Comparison of ENCODE assay signal across 8 cellular contexts in genomic region chr3:113695426-113695817, GRCh38. TPM values are rescaled to one million over a fixed set of nuclear protein-coding genes. Genes with fewer than 3 reads are reported as not detected.
A peak's percentile ranks its signal among the peaks of the same experiment; 100 is the strongest.
DNase-seq lines count a peak whose midpoint lies in the region; ATAC-seq and TF ChIP-seq lines count a peak whose summit lies in the region.

No MANE protein-coding gene starts in this region.

- H4K8ac ChIP-seq in IMR-90 (ENCODE audit: low read depth in 2 of 2, low read length in 2 of 2) = peak overlapping the region in 1 of 2 experiments; percentile 61; a peak in 2 of 4 replicates
- H4K8ac ChIP-seq in mesendoderm (ENCODE audit: low read depth, low read length) = no peak overlapping the region

- no peak overlapping the region for H2BK120ac ChIP-seq in IMR-90 (ENCODE audit: low read depth, low read length)
- no peak overlapping the region for H2BK120ac ChIP-seq in mesendoderm (ENCODE audit: low read depth, low read length)

- CTCF ChIA-PET in IMR-90 (lab: Yijun Ruan, JAX) = interaction anchor here (1.1 kb wide), 1 partner anchor 68 kb away, joined by 3 read pairs; no protein-coding TSS in a partner anchor
- CTCF ChIA-PET in mammary epithelial cell (lab: Charles Lee; ENCODE audit: low non-redundant PET) = no interaction called here

- intact Hi-C loops in IMR-90 (cut with micrococcal nuclease) (no loop called here), mammary epithelial cell (cut with micrococcal nuclease) (no loop called here), posterior vena cava (cut with DNase I) (no loop called here)

- peak overlapping the region; percentile 72; the same call in 1 of the 2 replicates for H4K91ac ChIP-seq in IMR-90 (ENCODE audit: insufficient read depth, low read depth, low read length)

- peak overlapping the region; percentile 61 to 86 (median 76) for H3K4me3 ChIP-seq in BLaER1 treated with 17β-estradiol and CSF1 and Interleukin-3, amounts not matched to agents 10 nM and 100 nM
- peak overlapping the region; percentile 95 for H3K4me3 ChIP-seq in IMR-90 (ENCODE audit: insufficient read depth, low read depth, low read length)
- H3K4me3 ChIP-seq in mammary epithelial cell (replicated peaks in 1 of 3; ENCODE audit: insufficient read depth in 1 of 3, low read depth in 2 of 3, low read length in 3 of 3) = peak overlapping the region; percentile 70 to 80 (median 75)
- H3K4me3 ChIP-seq in mesendoderm (ENCODE audit: low read length) = peak overlapping the region; percentile 51

- H3K9me3 ChIP-seq in BLaER1 treated with 17β-estradiol and CSF1 and Interleukin-3, amounts not matched to agents 10 nM and 100 nM (replicated peaks in 1 of 11) = no peaks in the 10 kb centered on the region
- H3K9me3 ChIP-seq in IMR-90 (ENCODE audit: control insufficient read depth, insufficient read depth, low read length) (no peaks in the 10 kb centered on the region), mammary epithelial cell (replicated peaks; ENCODE audit: insufficient read depth, low read length) (no peaks in the 10 kb centered on the region)

- peak overlapping the region; percentile 81 for H3K14ac ChIP-seq in IMR-90 (replicated peaks; ENCODE audit: low read depth, low read length)

- H3K79me2 ChIP-seq in mammary epithelial cell (ENCODE audit: insufficient read depth, low read length) (peaks cover 64% of the 10 kb centered on the region), mesendoderm (ENCODE audit: control insufficient read depth, insufficient read depth, low read length) (no peaks in the 10 kb centered on the region)

- TF ChIP-seq RAD21 in IMR-90 (IDR thresholded peaks at IDR 0.05; ENCODE audit: low read length) = no peak

- H3K27me3 ChIP-seq in BLaER1 treated with 17β-estradiol and CSF1 and Interleukin-3, amounts not matched to agents 10 nM and 100 nM = peaks cover 15 to 22% (median 18%) of the 10 kb centered on the region in 11 experiments
- H3K27me3 ChIP-seq in IMR-90 (ENCODE audit: control insufficient read depth, insufficient read depth, low read length) (no peaks in the 10 kb centered on the region), mammary epithelial cell (ENCODE audit: insufficient read depth, low read length) (no peaks in the 10 kb centered on the region), mesendoderm (ENCODE audit: insufficient read depth, low read length, poor library complexity) (no peaks in the 10 kb centered on the region)

- H4K5ac ChIP-seq in IMR-90 (ENCODE audit: low read depth, low read length) (no peak overlapping the region), mesendoderm (ENCODE audit: low read length) (no peak overlapping the region)

- in situ Hi-C loops in IMR-90 (cut with MboI; ENCODE audit: low sequenced_read_pairs) (no loop called here), mammary epithelial cell (cut with MboI; ENCODE audit: low sequenced_read_pairs in 2 of 2) (no loop called here)

- H2BK5ac ChIP-seq in IMR-90 (ENCODE audit: low read depth, low read length, poor library complexity, severe bottlenecking) = peak overlapping the region; percentile 98
- H2BK5ac ChIP-seq in mesendoderm (ENCODE audit: low read length) = no peak overlapping the region

- H3K23ac ChIP-seq in IMR-90 (ENCODE audit: low read depth, low read length) (peak overlapping the region; percentile 94), mesendoderm (ENCODE audit: low read length) (no peak overlapping the region)

- H2BK20ac ChIP-seq in IMR-90 (ENCODE audit: low read depth, low read length) = no peak overlapping the region

- no peak overlapping the region for H2AK5ac ChIP-seq in IMR-90 (ENCODE audit: low read depth, low read length)
- no peak overlapping the region for H2AK5ac ChIP-seq in mesendoderm (ENCODE audit: low read length)

- H3K79me1 ChIP-seq in IMR-90 (ENCODE audit: low read depth in 1 of 2, low read length in 2 of 2) = peaks cover 27 to 53% of the 10 kb centered on the region in 2 experiments
- H3K79me1 ChIP-seq in mesendoderm (ENCODE audit: low read length) = peaks cover 5% of the 10 kb centered on the region

- DNase-seq in IMR-90 = peak; percentile 56
- no peak for DNase-seq in mammary epithelial cell
- no peak for DNase-seq in mesendoderm
- no peak for DNase-seq in posterior vena cava (ENCODE audit: low spot score)
- no peak for DNase-seq in effector CD4-positive, alpha-beta T cell
- DNase-seq in activated CD4-positive, alpha-beta T cell treated with anti-CD3 and anti-CD28 coated beads, Interleukin-2, amount 50 U/mL, for 48 hours = no peak
- DNase-seq in NAMALWA (ENCODE audit: low spot score) = no peak

- peaks cover 20 to 39% (median 27%) of the 10 kb centered on the region in 10 experiments for H3K4me1 ChIP-seq in BLaER1 treated with 17β-estradiol and CSF1 and Interleukin-3, amounts not matched to agents 10 nM and 100 nM
- H3K4me1 ChIP-seq in IMR-90 (ENCODE audit: control insufficient read depth, insufficient read depth, low read length) (peaks cover 4% of the 10 kb centered on the region), mammary epithelial cell (ENCODE audit: insufficient read depth, low read length) (peaks cover 10% of the 10 kb centered on the region), mesendoderm (ENCODE audit: control insufficient read depth, low read depth, low read length) (peaks cover 7% of the 10 kb centered on the region)

- no peak overlapping the region for H2BK15ac ChIP-seq in IMR-90 (ENCODE audit: low read depth, low read length)
- H2BK15ac ChIP-seq in mesendoderm (replicated peaks; ENCODE audit: low read depth) = no peak overlapping the region

- TF ChIP-seq CTCF in IMR-90 (conservative IDR thresholded peaks at IDR 0.05; ENCODE audit: low read depth, low read length) (no peak), mammary epithelial cell (conservative IDR thresholded peaks at IDR 0.05 in 1 of 2, IDR thresholded peaks at IDR 0.05 in 1 of 2; ENCODE audit: extremely low read depth in 1 of 2, insufficient read depth in 1 of 2, low read depth in 1 of 2, low read length in 2 of 2) (no peak)

- no peak overlapping the region for H2AK9ac ChIP-seq in IMR-90 (replicated peaks; ENCODE audit: low read depth, low read length, poor library complexity)

- peak; percentile 1 for ATAC-seq in IMR-90 (ENCODE audit: low read depth)

- H3K56ac ChIP-seq in IMR-90 (ENCODE audit: extremely low read depth, insufficient read depth, low read length) = peak overlapping the region; percentile 22; the same call in 1 of the 2 replicates
- H3K56ac ChIP-seq in mesendoderm (ENCODE audit: low read length) = peak overlapping the region; percentile 94

- H3K18ac ChIP-seq in IMR-90 (ENCODE audit: low read depth, low read length) (peak overlapping the region; percentile 83; the same call in 1 of the 2 replicates), mesendoderm (ENCODE audit: low read length) (no peak overlapping the region)

- H3K36me3 ChIP-seq in BLaER1 treated with 17β-estradiol and CSF1 and Interleukin-3, amounts not matched to agents 10 nM and 100 nM = peaks cover 0 to 8% (median 0%) of the 10 kb centered on the region in 11 experiments; a peak in 3 of 22 replicates
- no peaks in the 10 kb centered on the region for H3K36me3 ChIP-seq in IMR-90 (ENCODE audit: control insufficient read depth, insufficient read depth, low read length)
- no peaks in the 10 kb centered on the region for H3K36me3 ChIP-seq in mammary epithelial cell (ENCODE audit: insufficient read depth, low read length)
- no peaks in the 10 kb centered on the region for H3K36me3 ChIP-seq in mesendoderm (ENCODE audit: control insufficient read depth, insufficient read depth, low read length)

- H2AFZ ChIP-seq in IMR-90 (replicated peaks; ENCODE audit: low read length, poor library complexity) (peak overlapping the region; percentile 92), mammary epithelial cell (ENCODE audit: low read depth, low read length) (peak overlapping the region; percentile 90)

- peaks cover 0 to 16% (median 0%) of the 10 kb centered on the region in 11 experiments; a peak in 5 of 22 replicates for H4K20me1 ChIP-seq in BLaER1 treated with 17β-estradiol and CSF1 and Interleukin-3, amounts not matched to agents 10 nM and 100 nM
- H4K20me1 ChIP-seq in IMR-90 (ENCODE audit: insufficient read depth, low read length) (no peaks in the 10 kb centered on the region), mammary epithelial cell (ENCODE audit: insufficient read depth, low read length) (no peaks in the 10 kb centered on the region)

- H3K9me1 ChIP-seq in IMR-90 (ENCODE audit: insufficient read depth, low read length) = peaks cover 3% of the 10 kb centered on the region

- POLR2A ChIA-PET in IMR-90 (lab: Charles Lee; ENCODE audit: unreplicated experiment) = interaction anchor here (0.6 kb wide), 1 partner anchor 97 kb away, joined by 4 read pairs; no protein-coding TSS in a partner anchor

- H3K9ac ChIP-seq in BLaER1 treated with 17β-estradiol and CSF1 and Interleukin-3, amounts not matched to agents 10 nM and 100 nM = peak overlapping the region; percentile 87 to 96 (median 90)
- H3K9ac ChIP-seq in IMR-90 (ENCODE audit: low read depth, low read length) (peak overlapping the region; percentile 96), mammary epithelial cell (ENCODE audit: insufficient read depth, low read length) (peak overlapping the region; percentile 81), mesendoderm (ENCODE audit: low read length) (peak overlapping the region; percentile 65)

- H3K4me2 ChIP-seq in BLaER1 treated with 17β-estradiol and CSF1 and Interleukin-3, amounts not matched to agents 10 nM and 100 nM = peak overlapping the region; percentile 64 to 93 (median 84)
- H3K4me2 ChIP-seq in IMR-90 (ENCODE audit: low read depth, low read length) = peak overlapping the region; percentile 99
- peak overlapping the region; percentile 89 for H3K4me2 ChIP-seq in mammary epithelial cell (ENCODE audit: insufficient read depth, low read depth, low read length)
- H3K4me2 ChIP-seq in mesendoderm (ENCODE audit: low read length) = peak overlapping the region; percentile 79

- dilution Hi-C loops in IMR-90 (cut with HindIII; ENCODE audit: low sequenced_read_pairs, unreplicated experiment) (no loop called here), mammary epithelial cell (cut with HindIII; ENCODE audit: low sequenced_read_pairs) (no loop called here)

- BruUV-seq in IMR-90 (replicated peaks; lab: Mats Ljungman, UMichigan) (TSS peak; percentile 60), mammary epithelial cell (replicated peaks; lab: Mats Ljungman, UMichigan) (TSS peak; percentile 39)

- 17% methylated on average over 2 of the region's 8 CpGs; no CpG with 5 or more reads in 1 of the 2 experiments for WGBS in IMR-90 (ENCODE audit: extremely low coverage in 2 of 2, insufficient read length in 1 of 2), 2 experiments
- 3% methylated on average over 7 of the region's 8 CpGs for WGBS in mammary epithelial cell (ENCODE audit: low coverage, missing lambda C conversion rate)
- no CpG with 5 or more reads among the region's 8 CpGs for WGBS in mesendoderm (ENCODE audit: extremely low coverage, insufficient coverage, low lambda C conversion rate)

- no peak for TF ChIP-seq POLR2A in IMR-90 (IDR thresholded peaks at IDR 0.05; ENCODE audit: low read depth, low read length)

- peak overlapping the region; percentile 84 to 96 (median 90); a peak in 20 of 22 replicates for H3K27ac ChIP-seq in BLaER1 treated with 17β-estradiol and CSF1 and Interleukin-3, amounts not matched to agents 10 nM and 100 nM
- peak overlapping the region; percentile 97 for H3K27ac ChIP-seq in IMR-90 (ENCODE audit: insufficient read depth, low read length)
- H3K27ac ChIP-seq in mammary epithelial cell (ENCODE audit: insufficient read depth, low read depth, low read length) = peak overlapping the region; percentile 41
- H3K27ac ChIP-seq in mesendoderm (ENCODE audit: low read depth, low read length) = no peak overlapping the region

- H3K4ac ChIP-seq in IMR-90 (ENCODE audit: low read depth, low read length) = peak overlapping the region; percentile 93; the same call in 1 of the 2 replicates
- H3K4ac ChIP-seq in mesendoderm (ENCODE audit: low read depth, low read length) = no peak overlapping the region

RNA-seq across cellular contexts. Expression of gene USF3, which starts 1.0 kb away (rescaled TPM):
- 5.2 and 6.1 TPM in 2 replicates for total RNA-seq in IMR-90 (2012; rRNA removed)
- 2.8 and 3.0 TPM in 2 replicates for polyA plus RNA-seq in IMR-90 (2012; rRNA removed)
- 0.74 and 0.76 TPM in 2 replicates for polyA plus RNA-seq in IMR-90 (2012; cell fraction: cytosol; rRNA removed)
- polyA plus RNA-seq in IMR-90 (2012; cell fraction: nucleus; rRNA removed; ENCODE audit: low replicate concordance) = 0.59 and 3.7 TPM in 2 replicates
- total RNA-seq in mammary epithelial cell = 10 to 100 TPM; 10.8 to 11.0 TPM
- polyA plus RNA-seq in mammary epithelial cell = 9.0 TPM
- polyA minus RNA-seq in mammary epithelial cell = 15.2 TPM
- polyA plus RNA-seq in mesendoderm (2013, experiment 1 of 2) = 7.8 TPM
- 7.9 TPM for polyA plus RNA-seq in mesendoderm (2013, experiment 2 of 2)
- 10 to 100 TPM; 14.1 to 14.9 TPM for total RNA-seq in posterior vena cava

RNA-seq across cellular contexts. Expression of gene NAA50, which starts 50.6 kb away (rescaled TPM):
- total RNA-seq in IMR-90 (2012; rRNA removed) = 115 and 125 TPM in 2 replicates
- 30.5 and 42.4 TPM in 2 replicates for polyA plus RNA-seq in IMR-90 (2012; rRNA removed)
- 36.4 and 55.0 TPM in 2 replicates for polyA plus RNA-seq in IMR-90 (2012; cell fraction: cytosol; rRNA removed)
- polyA plus RNA-seq in IMR-90 (2012; cell fraction: nucleus; rRNA removed; ENCODE audit: low replicate concordance) = 22.5 and 26.1 TPM in 2 replicates
- 100 to 1,000 TPM; 201 to 257 TPM for total RNA-seq in mammary epithelial cell
- 122 TPM for polyA plus RNA-seq in mammary epithelial cell
- 51.7 TPM for polyA minus RNA-seq in mammary epithelial cell
- polyA plus RNA-seq in mesendoderm (2013, experiment 1 of 2) = 174 TPM
- 174 TPM for polyA plus RNA-seq in mesendoderm (2013, experiment 2 of 2)
- total RNA-seq in posterior vena cava = 10 to 100 TPM; 81.4 to 90.1 TPM

RNA-seq across cellular contexts. Expression of gene ATP6V1A, which starts 51.4 kb away (rescaled TPM):
- total RNA-seq in IMR-90 (2012; rRNA removed) (84.4 and 98.0 TPM in 2 replicates), mammary epithelial cell (100 to 1,000 TPM in 1 of 2 donors, 10 to 100 TPM in 1; 70.6 to 170 TPM), posterior vena cava (10 to 100 TPM; 38.5 to 42.5 TPM)
- polyA plus RNA-seq in IMR-90 (2012; rRNA removed) (12.1 and 15.1 TPM in 2 replicates), mammary epithelial cell (32.6 TPM)
- 5.3 and 6.9 TPM in 2 replicates for polyA plus RNA-seq in IMR-90 (2012; cell fraction: cytosol; rRNA removed)
- 2.6 and 12.8 TPM in 2 replicates for polyA plus RNA-seq in IMR-90 (2012; cell fraction: nucleus; rRNA removed; ENCODE audit: low replicate concordance)
- polyA minus RNA-seq in mammary epithelial cell = 125 TPM
- polyA plus RNA-seq in mesendoderm (2013, experiment 1 of 2) = 20.3 TPM
- polyA plus RNA-seq in mesendoderm (2013, experiment 2 of 2) = 20.3 TPM
